In genomic region chr4:51831133-51831532, GRCh38 we compare ENCODE assay signal across 8 cellular contexts. TPM values are rescaled to one million over a fixed set of nuclear protein-coding genes. Genes with fewer than 3 reads are reported as not detected.
DNase-seq lines count a peak whose midpoint lies in the region; ATAC-seq and TF ChIP-seq lines count a peak whose summit lies in the region.

No MANE protein-coding gene starts in this region.

- no peak for TF ChIP-seq POLR2A in prostate gland (IDR thresholded peaks at IDR 0.05)

- H3K4me3 ChIP-seq in Panc1 (ENCODE audit: low read depth in 2 of 2, low read length in 2 of 2) (no peak overlapping the region), prostate gland (no peak overlapping the region)

- H3K27me3 ChIP-seq in Panc1 (ENCODE audit: control insufficient read depth, insufficient read depth, low read length) = no peaks in the 10 kb centered on the region
- H3K27me3 ChIP-seq in prostate gland (replicated peaks; ENCODE audit: insufficient read depth) = no peaks in the 10 kb centered on the region

- H3K27ac ChIP-seq in Panc1 (ENCODE audit: low read length) = no peak overlapping the region
- no peak overlapping the region for H3K27ac ChIP-seq in prostate gland

- TF ChIP-seq CTCF in Panc1 (IDR thresholded peaks at IDR 0.05) = peak; percentile 74
- peak in 3 of 4 experiments; percentile 58 to 77 (median 71) for TF ChIP-seq CTCF in prostate gland (IDR thresholded peaks at IDR 0.05)

- no peaks in the 10 kb centered on the region for H3K9me3 ChIP-seq in Panc1 (ENCODE audit: control insufficient read depth, insufficient read depth, low read depth, low read length)
- no peaks in the 10 kb centered on the region for H3K9me3 ChIP-seq in prostate gland

- BruUV-seq in Panc1 (replicated peaks; lab: Mats Ljungman, UMichigan) = no TSS peak

- H3K4me1 ChIP-seq in Panc1 (ENCODE audit: control insufficient read depth, insufficient read depth, low read length) (no peaks in the 10 kb centered on the region), prostate gland (replicated peaks) (no peaks in the 10 kb centered on the region)

- in situ Hi-C loops in Panc1 (cut with HindIII; ENCODE audit: low pct_unique_long_range_greater_than_20kb, low sequenced_read_pairs) = no loop called here

- no peaks in the 10 kb centered on the region for H3K36me3 ChIP-seq in Panc1 (ENCODE audit: control insufficient read depth, insufficient read depth, low read length)
- no peaks in the 10 kb centered on the region for H3K36me3 ChIP-seq in prostate gland

- peak; percentile 1 for DNase-seq in SIG-M5 treated with dmso at 0.1 percent for 504 hours (lab: John Stamatoyannopoulos, UW; ENCODE audit: unreplicated experiment)
- no peak for DNase-seq in SIG-M5 (lab: John Stamatoyannopoulos, UW)
- no peak for DNase-seq in Panc1 (ENCODE audit: low read depth, low spot score)
- DNase-seq in activated effector memory CD4-positive, alpha-beta T cell treated with Interleukin-2 at 50 U/mL for 16 hours = peak; percentile 48
- DNase-seq in glomerular visceral epithelial cell (ENCODE audit: extremely low spot score) = peak; percentile 44
- peak; percentile 46 for DNase-seq in prostate gland (ENCODE audit: low spot score)
- no peak for DNase-seq in NCI-H2107 (lab: John Stamatoyannopoulos, UW)

- CTCF ChIA-PET in Panc1 (lab: Charles Lee) = no interaction called here

- 33% methylated on average over 3 of the region's 3 CpGs for WGBS in prostate gland

- intact Hi-C loops in Panc1 (cut with micrococcal nuclease; ENCODE audit: unreplicated experiment) = no loop called here
- intact Hi-C loops in prostate gland (cut with DNase I) = no loop called here

- peak; percentile 66 for ATAC-seq in HG03045 (IDR thresholded peaks at IDR 0.05; ENCODE audit: unreplicated experiment)
- ATAC-seq in Panc1 = peak; percentile 75; the same call in 1 of the 2 replicates

- POLR2A ChIA-PET in Panc1 (lab: Charles Lee) = no interaction called here

RNA-seq across cellular contexts. Expression of gene DCUN1D4, which starts 11.8 kb away (rescaled TPM):
- 64.6 TPM for total RNA-seq in Panc1 (2021; ENCODE audit: unreplicated experiment)
- 34.1 TPM for polyA plus RNA-seq in Panc1 (2012; ENCODE audit: insufficient read length)
- total RNA-seq in prostate gland = 10 to 100 TPM; 23.0 to 49.1 TPM

Comparison
In these comparisons a context has a peak if more than half of its experiments do, and no peak if none do; other contexts are left out.
1. DNase-seq: peak in SIG-M5 treated with dmso at 0.1 percent for 504 hours (single experiment), activated effector memory CD4-positive, alpha-beta T cell treated with Interleukin-2 at 50 U/mL for 16 hours (single experiment), glomerular visceral epithelial cell (single experiment) and prostate gland (single experiment); none in SIG-M5 (single experiment), Panc1 (single experiment) and NCI-H2107 (single experiment).